17 cellular contexts compared by ENCODE assay signal in the genomic region with DNA sequence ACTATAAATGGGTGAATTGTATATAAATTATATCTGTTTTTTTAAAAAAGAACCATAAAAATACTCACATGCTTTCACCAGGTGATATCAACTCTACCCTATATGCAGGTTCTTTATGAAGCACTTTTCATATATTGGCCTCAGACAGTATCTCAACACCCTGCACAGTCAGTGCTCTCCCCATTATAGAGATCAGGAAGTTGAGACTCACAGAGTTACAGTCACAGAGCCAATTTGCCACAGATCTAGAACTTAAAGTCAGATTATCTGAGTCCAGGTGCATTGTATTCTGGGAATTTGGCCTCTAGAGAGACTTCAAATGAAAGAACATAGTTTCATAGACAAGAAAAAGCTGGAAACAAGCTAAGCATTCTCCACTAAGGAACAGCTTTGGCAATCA. TPM values are rescaled to one million over a fixed set of nuclear protein-coding genes. Genes with fewer than 3 reads are reported as not detected.
DNase-seq lines count a peak whose midpoint lies in the region; ATAC-seq lines count a peak whose summit lies in the region.
"Had no signal": no experiment of that assay in that cellular context is flagged by ENCODE, and none has a peak within 500 bp of the region (broad histone marks: within the 10 kb centered on the region; RNA-seq: fewer than 3 reads in every experiment).

No MANE protein-coding gene starts in this region.

- H3K27ac Mint-ChIP-seq in CD4-positive, CD25-positive, alpha-beta regulatory T cell, result peak overlapping the region in 2 of 3 donors; percentile 94 to 100
- H3K27ac Mint-ChIP-seq in CD4-positive, alpha-beta memory T cell, result peak overlapping the region; percentile 11 to 100 (median 71)
- H3K27ac Mint-ChIP-seq in T-cell, result peak overlapping the region; percentile 97 to 98
- H3K27ac Mint-ChIP-seq: HFFc6 had no signal

- no peak for ATAC-seq in CD4-positive, CD25-positive, alpha-beta regulatory T cell (ENCODE audit: low read depth in 2 of 2)
- no peak for ATAC-seq in T-cell (replicated peaks in 1 of 4)
- ATAC-seq in stimulated activated naive CD8-positive, alpha-beta T cell treated with anti-CD3 and anti-CD28 coated beads, Interleukin-15, Interleukin-2, amounts not matched to agents 100 U/mL and 50 U/mL, for 24 hours, result no peak
- ATAC-seq: SK-N-SH treated with all-trans-retinoic acid at 6 μM for 48 hours had no signal

- no peak overlapping the region for H3K4me3 Mint-ChIP-seq in CD4-positive, CD25-positive, alpha-beta regulatory T cell
- H3K4me3 Mint-ChIP-seq in CD4-positive, alpha-beta memory T cell, result no peak overlapping the region
- no peak overlapping the region for H3K4me3 Mint-ChIP-seq in T-cell
- H3K4me3 Mint-ChIP-seq: HFFc6 had no signal

- POLR2A ChIA-PET in CD4-positive, alpha-beta memory T cell (lab: Charles Lee; ENCODE audit: partially characterized antibody), result interaction anchor here (0.7 to 3.9 kb wide), 7 partner anchors 15 to 179 kb away, joined by 3 to 37 read pairs (median 14); a partner anchor contains a TSS
- POLR2A ChIA-PET in T-cell (lab: Charles Lee), result no interaction called here

- peaks cover 25% of the 10 kb centered on the region for H3K4me1 ChIP-seq in CD4-positive, CD25-positive, alpha-beta regulatory T cell (ENCODE audit: control insufficient read depth, insufficient read depth, low read length, poor library complexity, severe bottlenecking)
- H3K4me1 ChIP-seq in CD4-positive, alpha-beta memory T cell (ENCODE audit: insufficient read depth, low read length), result peaks cover 50% of the 10 kb centered on the region
- peaks cover 55 to 66% of the 10 kb centered on the region in 2 donors for H3K4me1 ChIP-seq in mucosa of rectum (ENCODE audit: control insufficient read depth in 2 of 2, insufficient read depth in 2 of 2, low read length in 2 of 2)

- CTCF ChIA-PET in CD4-positive, alpha-beta memory T cell (lab: Charles Lee; ENCODE audit: partially characterized antibody), result interaction anchor here (1.3 to 10.8 kb wide), 4 partner anchors 14 to 253 kb away, joined by 3 to 154 read pairs (median 74); no protein-coding TSS in a partner anchor
- CTCF ChIA-PET in T-cell (lab: Charles Lee), result interaction anchor here in 1 of 2 donors (3.1 kb wide), 1 partner anchor 255 kb away, joined by 33 read pairs; no protein-coding TSS in a partner anchor

- no peaks in the 10 kb centered on the region for H3K9me3 ChIP-seq in CD4-positive, CD25-positive, alpha-beta regulatory T cell (ENCODE audit: control insufficient read depth in 2 of 2, low read length in 2 of 2)
- H3K9me3 ChIP-seq in CD4-positive, alpha-beta memory T cell (ENCODE audit: control insufficient read depth in 1 of 2, low read length in 2 of 2), result no peaks in the 10 kb centered on the region
- H3K9me3 ChIP-seq in mucosa of rectum (ENCODE audit: control insufficient read depth in 2 of 2, low read length in 2 of 2), result no peaks in the 10 kb centered on the region
- H3K9me3 ChIP-seq: BLaER1 treated with 17β-estradiol and CSF1 and Interleukin-3, amounts not matched to agents 10 nM and 100 nM; Caco-2 had no signal

- no peaks in the 10 kb centered on the region for H3K36me3 Mint-ChIP-seq in CD4-positive, CD25-positive, alpha-beta regulatory T cell
- H3K36me3 Mint-ChIP-seq in CD4-positive, alpha-beta memory T cell, result no peaks in the 10 kb centered on the region
- no peaks in the 10 kb centered on the region for H3K36me3 Mint-ChIP-seq in T-cell

- no peak overlapping the region for H3K9ac ChIP-seq in mucosa of rectum (ENCODE audit: low read depth in 1 of 2, low read length in 2 of 2)
- H3K9ac ChIP-seq: BLaER1 treated with 17β-estradiol and CSF1 and Interleukin-3, amounts not matched to agents 10 nM and 100 nM had no signal

- no peaks in the 10 kb centered on the region for H3K27me3 ChIP-seq in CD4-positive, CD25-positive, alpha-beta regulatory T cell (ENCODE audit: control insufficient read depth, insufficient read depth, low read length)
- H3K27me3 ChIP-seq in CD4-positive, alpha-beta memory T cell (ENCODE audit: insufficient read depth, low read length), result no peaks in the 10 kb centered on the region
- no peaks in the 10 kb centered on the region for H3K27me3 ChIP-seq in mucosa of rectum (ENCODE audit: control insufficient read depth in 2 of 2, insufficient read depth in 2 of 2, low read length in 2 of 2)
- H3K27me3 ChIP-seq: BLaER1 treated with 17β-estradiol and CSF1 and Interleukin-3, amounts not matched to agents 10 nM and 100 nM had no signal

- no peaks in the 10 kb centered on the region for H3K36me3 ChIP-seq in CD4-positive, CD25-positive, alpha-beta regulatory T cell (ENCODE audit: control insufficient read depth, insufficient read depth, low read length)
- H3K36me3 ChIP-seq in CD4-positive, alpha-beta memory T cell (ENCODE audit: insufficient read depth, low read length), result no peaks in the 10 kb centered on the region
- no peaks in the 10 kb centered on the region for H3K36me3 ChIP-seq in mucosa of rectum (ENCODE audit: control insufficient read depth in 2 of 2, insufficient read depth in 2 of 2, low read length in 2 of 2)
- H3K36me3 ChIP-seq: BLaER1 treated with 17β-estradiol and CSF1 and Interleukin-3, amounts not matched to agents 10 nM and 100 nM had no signal

- H3K27me3 Mint-ChIP-seq in CD4-positive, CD25-positive, alpha-beta regulatory T cell, result no peaks in the 10 kb centered on the region
- no peaks in the 10 kb centered on the region for H3K27me3 Mint-ChIP-seq in CD4-positive, alpha-beta memory T cell
- H3K27me3 Mint-ChIP-seq in T-cell, result no peaks in the 10 kb centered on the region

- H3K27ac ChIP-seq in CD4-positive, CD25-positive, alpha-beta regulatory T cell (ENCODE audit: insufficient read depth, low read length, poor library complexity, severe bottlenecking), result no peak overlapping the region
- no peak overlapping the region for H3K27ac ChIP-seq in CD4-positive, alpha-beta memory T cell (ENCODE audit: low read depth, low read length)
- peak overlapping the region; percentile 14 to 85 for H3K27ac ChIP-seq in mucosa of rectum (ENCODE audit: low read depth in 2 of 2, low read length in 2 of 2)
- H3K27ac ChIP-seq: BLaER1 treated with 17β-estradiol and CSF1 and Interleukin-3, amounts not matched to agents 10 nM and 100 nM had no signal

- intact Hi-C loops in CD4-positive, alpha-beta memory T cell (cut with micrococcal nuclease), result no loop called here

- H3K4me1 Mint-ChIP-seq in CD4-positive, CD25-positive, alpha-beta regulatory T cell, result peaks cover 6 to 29% (median 23%) of the 10 kb centered on the region in 4 donors
- H3K4me1 Mint-ChIP-seq in CD4-positive, alpha-beta memory T cell, result peaks cover 35 to 58% (median 48%) of the 10 kb centered on the region in 4 donors
- peaks cover 38 to 91% (median 54%) of the 10 kb centered on the region in 3 donors for H3K4me1 Mint-ChIP-seq in T-cell

- no peak for DNase-seq in CD4-positive, CD25-positive, alpha-beta regulatory T cell
- DNase-seq in CD4-positive, alpha-beta memory T cell, result no peak
- DNase-seq in T-cell, result no peak
- DNase-seq in stimulated activated naive CD8-positive, alpha-beta T cell treated with anti-CD3 and anti-CD28 coated beads, Interleukin-15, Interleukin-2, amounts not matched to agents 100 U/mL and 50 U/mL, for 24 hours, result no peak
- DNase-seq in CD1c-positive myeloid dendritic cell (ENCODE audit: extremely low spot score), result no peak
- DNase-seq in cerebellum (ENCODE audit: low spot score), result no peak
- DNase-seq: Caco-2, H7, HFFc6, NCI-H1092 treated with DMSO at 0.1 percent for 48 hours, NCI-H2081, NCI-H774, RPMI8226, SIG-M5 had no signal

- no peak overlapping the region for H3K4me3 ChIP-seq in CD4-positive, CD25-positive, alpha-beta regulatory T cell (ENCODE audit: low read depth, low read length)
- no peak overlapping the region for H3K4me3 ChIP-seq in CD4-positive, alpha-beta memory T cell (ENCODE audit: low read length in 2 of 2)
- no peak overlapping the region for H3K4me3 ChIP-seq in mucosa of rectum (ENCODE audit: low read length in 2 of 2)
- H3K4me3 ChIP-seq: BLaER1 treated with 17β-estradiol and CSF1 and Interleukin-3, amounts not matched to agents 10 nM and 100 nM had no signal

- H3K9me3 Mint-ChIP-seq in CD4-positive, CD25-positive, alpha-beta regulatory T cell, result peaks cover 0 to 2% (median 0%) of the 10 kb centered on the region in 7 donors
- no peaks in the 10 kb centered on the region for H3K9me3 Mint-ChIP-seq in CD4-positive, alpha-beta memory T cell
- H3K9me3 Mint-ChIP-seq in T-cell, result no peaks in the 10 kb centered on the region
- H3K9me3 Mint-ChIP-seq: HFFc6 had no signal

RNA-seq across cellular contexts. Expression of a gene that starts 38.1 kb away (rescaled TPM):
- total RNA-seq in CD4-positive, CD25-positive, alpha-beta regulatory T cell, result 0.72 TPM
- polyA plus RNA-seq in CD4-positive, CD25-positive, alpha-beta regulatory T cell, result not detected
- 1 to 10 TPM; 2.3 to 2.9 TPM for total RNA-seq in CD4-positive, alpha-beta memory T cell
- polyA plus RNA-seq in CD4-positive, alpha-beta memory T cell, result under 1 TPM in 1 of 2 donors, not detected in 1; 0.93 TPM
- total RNA-seq in T-cell (10 to 100 TPM in 1 of 5 donors, 1 to 10 TPM in 3, under 1 TPM in 1; 0.78 to 23.5 (median 6.1) TPM), cerebellum (2.9 TPM)

Comparison
In these comparisons a context has a peak if more than half of its experiments do, and no peak if none do; other contexts are left out.
1. H3K27ac ChIP-seq: peak in mucosa of rectum (2 of 2); none in CD4-positive, CD25-positive, alpha-beta regulatory T cell (single experiment) and CD4-positive, alpha-beta memory T cell (single experiment).
2. Peak in every context shown above with its lines, with median percentiles within 50 percentile points of each other: H3K27ac Mint-ChIP-seq.